In genomic region chr12:82910246-82910893, GRCh38 we compare ENCODE assay signal across 31 cellular contexts.
A peak's percentile ranks its signal among the peaks of the same experiment; 100 is the strongest.
DNase-seq lines count a peak whose midpoint lies in the region; ATAC-seq lines count a peak whose summit lies in the region.
"Had no signal": no experiment of that assay in that cellular context is flagged by ENCODE, and none has a peak within 500 bp of the region (broad histone marks: within the 10 kb centered on the region; RNA-seq: fewer than 3 reads in every experiment).

No MANE protein-coding gene starts in this region.

- no peak overlapping the region for H2AK5ac ChIP-seq in trophoblast cell (ENCODE audit: low read length)

- H3K23ac ChIP-seq in trophoblast cell (ENCODE audit: low read length): no peak overlapping the region

- peaks cover 0 to 1% of the 10 kb centered on the region in 2 experiments for H3K36me3 ChIP-seq in trophoblast cell (ENCODE audit: control insufficient read depth in 1 of 2, insufficient read depth in 2 of 2, low read length in 2 of 2)
- H3K36me3 ChIP-seq: esophagus muscularis mucosa, heart right ventricle, prostate gland, sigmoid colon, stomach, thyroid gland had no signal

- H3K79me2 ChIP-seq in trophoblast cell (ENCODE audit: control insufficient read depth, insufficient read depth, low read length, poor library complexity): no peaks in the 10 kb centered on the region

- no peak overlapping the region for H2BK120ac ChIP-seq in trophoblast cell (ENCODE audit: insufficient read depth, low read length, poor library complexity)

- H3K9me3 ChIP-seq in trophoblast cell (ENCODE audit: insufficient read depth, low read depth, low read length): no peaks in the 10 kb centered on the region
- H3K9me3 ChIP-seq: esophagus muscularis mucosa, heart right ventricle, prostate gland, sigmoid colon, stomach, thyroid gland had no signal

- ATAC-seq in HG02885 (IDR thresholded peaks at IDR 0.05; ENCODE audit: poor library complexity, unreplicated experiment): no peak
- ATAC-seq: heart right ventricle; naive thymus-derived CD4-positive, alpha-beta T cell had no signal

- H3K4ac ChIP-seq in trophoblast cell (ENCODE audit: low read depth, low read length): peak overlapping the region; percentile 58

- no peak overlapping the region for H3K9ac ChIP-seq in trophoblast cell (ENCODE audit: low read length)
- H3K9ac ChIP-seq: GM23248 had no signal

- H4K12ac ChIP-seq in trophoblast cell (ENCODE audit: low read depth, low read length): no peak overlapping the region

- H3K4me3 ChIP-seq in trophoblast cell (ENCODE audit: low read depth, low read length): no peak overlapping the region
- H3K4me3 ChIP-seq: esophagus muscularis mucosa, GM23248, heart right ventricle, PC-9, prostate gland, sigmoid colon, stomach, thyroid gland had no signal

- peak overlapping the region; percentile 32 for H3K14ac ChIP-seq in trophoblast cell (ENCODE audit: low read length)

- H2BK12ac ChIP-seq in trophoblast cell (ENCODE audit: low read length): no peak overlapping the region

- no peaks in the 10 kb centered on the region for H3K27me3 ChIP-seq in trophoblast cell (ENCODE audit: insufficient read depth, low read length)
- H3K27me3 ChIP-seq: esophagus muscularis mucosa, heart right ventricle, sigmoid colon, stomach, thyroid gland had no signal

- no peak overlapping the region for H2AFZ ChIP-seq in trophoblast cell (ENCODE audit: insufficient read depth, low read length, poor library complexity)
- H2AFZ ChIP-seq: GM23248, PC-9 had no signal

- peaks cover 5% of the 10 kb centered on the region for H3K79me1 ChIP-seq in trophoblast cell (ENCODE audit: low read length)

- no peak overlapping the region for H3K4me2 ChIP-seq in trophoblast cell (ENCODE audit: low read length)
- H3K4me2 ChIP-seq: PC-9 had no signal

- no CpG with 5 or more reads among the region's 9 CpGs for whole genome bisulfite sequencing in trophoblast cell (ENCODE audit: extremely low coverage, insufficient coverage, insufficient read length)

- peak overlapping the region; percentile 4 for H4K8ac ChIP-seq in trophoblast cell (ENCODE audit: low read depth, low read length)

- no peak overlapping the region for H3K27ac ChIP-seq in trophoblast cell (ENCODE audit: low read depth, low read length)
- H3K27ac ChIP-seq: esophagus muscularis mucosa, GM23248, heart right ventricle, PC-9, prostate gland, sigmoid colon, stomach, thyroid gland had no signal

- H2BK5ac ChIP-seq in trophoblast cell (ENCODE audit: low read depth, low read length, poor library complexity): no peak overlapping the region

- H3K4me1 ChIP-seq in trophoblast cell (ENCODE audit: control insufficient read depth in 1 of 2, insufficient read depth in 2 of 2, low read length in 2 of 2): peaks cover 0 to 9% of the 10 kb centered on the region in 2 experiments
- H3K4me1 ChIP-seq: esophagus muscularis mucosa, heart right ventricle, prostate gland, stomach, thyroid gland had no signal

- DNase-seq in ELF-1 (ENCODE audit: low read depth, low spot score): peak; percentile 53
- peak; percentile 78 to 93 for DNase-seq in NCI-H524 (lab: John Stamatoyannopoulos, UW)
- DNase-seq in cerebellum (ENCODE audit: low spot score): peak; percentile 53
- DNase-seq in trophoblast cell: no peak
- no peak for DNase-seq in NCI-H1092 (lab: John Stamatoyannopoulos, UW)
- no peak for DNase-seq in midbrain (lab: John Stamatoyannopoulos, UW)
- DNase-seq: ACHN; activated CD4-positive, alpha-beta memory T cell treated with anti-CD3 and anti-CD28 coated beads for 36 hours; activated CD4-positive, alpha-beta T cell treated with anti-CD3 and anti-CD28 coated beads for 1 hour; activated CD8-positive, alpha-beta memory T cell treated with anti-CD3 and anti-CD28 coated beads, Interleukin-2, amount 50 U/mL, for 4 hours; activated naive CD4-positive, alpha-beta T cell treated with Interleukin-2 at 50 U/mL for 16 hours; dermis blood vessel endothelial cell; foreskin fibroblast; GDM1; GM23248; heart right ventricle; naive thymus-derived CD4-positive, alpha-beta T cell; NCI-H146; NCI-H2107; NK-92 treated with Interleukin-12 subunit alpha and Interleukin-12 subunit beta, amount 100 ng/mL, for 24 hours; occipital lobe; PC-9; sigmoid colon; stimulated activated CD4-positive, alpha-beta T cell treated with anti-CD3 and anti-CD28 coated beads, Interleukin-12 subunit alpha, Interleukin-12 subunit beta, amount 100 ng/mL, for 4 hours; stimulated activated CD4-positive, alpha-beta T cell treated with anti-CD3 and anti-CD28 coated beads, Interleukin-2, amount 100 ng/mL, for 48 hours; stomach; T-helper 2 cell; thyroid gland had no signal

- H3K18ac ChIP-seq in trophoblast cell (ENCODE audit: low read length): no peak overlapping the region

- peak overlapping the region; percentile 7 for H4K91ac ChIP-seq in trophoblast cell (ENCODE audit: low read depth, low read length)

Comparison
In these comparisons a context has a peak if more than half of its experiments do, and no peak if none do; other contexts are left out.
1. DNase-seq: peak in ELF-1 (single experiment), NCI-H524 (2 of 2) and cerebellum (single experiment); none in trophoblast cell (0 of 2), NCI-H1092 (single experiment) and midbrain (single experiment).